3 cellular contexts compared by ENCODE assay signal in the genomic region with DNA sequence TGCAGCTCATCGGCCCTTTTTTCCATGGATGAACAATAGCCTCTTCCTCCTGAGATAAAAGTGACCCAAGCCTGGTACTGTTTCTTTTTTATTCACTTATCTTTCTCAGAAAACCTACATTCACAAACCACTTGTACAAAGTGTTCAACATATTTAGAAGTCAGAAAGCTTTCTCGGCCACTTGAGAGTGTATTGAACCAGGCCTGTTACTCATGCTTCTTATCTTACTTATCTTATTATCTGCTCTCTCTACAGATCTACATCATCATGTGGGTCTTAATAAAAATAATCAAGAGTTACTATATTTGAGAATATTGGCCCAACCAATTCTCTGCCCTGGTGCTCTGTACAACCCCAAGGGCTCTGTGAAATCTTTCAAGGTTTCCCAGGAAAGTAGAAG.
TF ChIP-seq lines count a peak whose summit lies in the region.

No MANE protein-coding gene starts in this region.

TF ChIP-seq in SK-N-SH, 30 proteins besides CTCF, POLR2A, EP300 and RAD21:
- TF ChIP-seq NFIC (IDR thresholded peaks at IDR 0.05; ENCODE audit: borderline replicate concordance) (no peak), FOXM1 (IDR thresholded peaks at IDR 0.05; ENCODE audit: low read depth) (no peak), RXRA (IDR thresholded peaks at IDR 0.05; ENCODE audit: borderline replicate concordance, low read depth) (no peak), USF2 (IDR thresholded peaks at IDR 0.05; ENCODE audit: borderline replicate concordance, low read depth, low read length) (no peak), FOSL2 (IDR thresholded peaks at IDR 0.05; ENCODE audit: borderline replicate concordance, low read depth) (no peak), RFX5 (IDR thresholded peaks at IDR 0.05; ENCODE audit: low read length) (no peak), CHD2 (IDR thresholded peaks at IDR 0.05; ENCODE audit: low read length, partially characterized antibody) (no peak), MXI1 (IDR thresholded peaks at IDR 0.05; ENCODE audit: low read depth, low read length) (no peak), RCOR1 (IDR thresholded peaks at IDR 0.05; ENCODE audit: low read length) (no peak), YY1 (IDR thresholded peaks at IDR 0.05; ENCODE audit: low read depth) (no peak), EZH2phosphoT487 (IDR thresholded peaks at IDR 0.05; ENCODE audit: borderline replicate concordance, low read depth) (no peak), MEF2A (IDR thresholded peaks at IDR 0.05; ENCODE audit: borderline replicate concordance, low read depth) (no peak), JUND (IDR thresholded peaks at IDR 0.05) (no peak), TEAD4 (IDR thresholded peaks at IDR 0.05; ENCODE audit: borderline replicate concordance, insufficient read depth) (no peak), SIN3A (IDR thresholded peaks at IDR 0.05; ENCODE audit: borderline replicate concordance, low read depth, low read length) (no peak), GABPA (IDR thresholded peaks at IDR 0.05; ENCODE audit: low read depth) (no peak), TCF12 (IDR thresholded peaks at IDR 0.05) (no peak; the same call in 1 of the 2 replicates), ELF1 (IDR thresholded peaks at IDR 0.05) (no peak), USF1 (IDR thresholded peaks at IDR 0.05; ENCODE audit: borderline replicate concordance, low read depth) (no peak)
- TF ChIP-seq, protein P1, sequence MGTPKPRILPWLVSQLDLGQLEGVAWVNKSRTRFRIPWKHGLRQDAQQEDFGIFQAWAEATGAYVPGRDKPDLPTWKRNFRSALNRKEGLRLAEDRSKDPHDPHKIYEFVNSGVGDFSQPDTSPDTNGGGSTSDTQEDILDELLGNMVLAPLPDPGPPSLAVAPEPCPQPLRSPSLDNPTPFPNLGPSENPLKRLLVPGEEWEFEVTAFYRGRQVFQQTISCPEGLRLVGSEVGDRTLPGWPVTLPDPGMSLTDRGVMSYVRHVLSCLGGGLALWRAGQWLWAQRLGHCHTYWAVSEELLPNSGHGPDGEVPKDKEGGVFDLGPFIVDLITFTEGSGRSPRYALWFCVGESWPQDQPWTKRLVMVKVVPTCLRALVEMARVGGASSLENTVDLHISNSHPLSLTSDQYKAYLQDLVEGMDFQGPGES (IDR thresholded peaks at IDR 0.05; ENCODE audit: low read depth, low read length) = no peak

TF ChIP-seq in SK-N-SH treated with all-trans-retinoic acid at 6 μM for 48 hours, 23 proteins besides CTCF, POLR2A, EP300 and RAD21 (continues in another document):
- no peak for TF ChIP-seq RARB (CRISPR knock-in tag; IDR thresholded peaks at IDR 0.05)
- TF ChIP-seq ZFP3 (CRISPR knock-in tag; IDR thresholded peaks at IDR 0.05) = no peak
- TF ChIP-seq, protein P2, sequence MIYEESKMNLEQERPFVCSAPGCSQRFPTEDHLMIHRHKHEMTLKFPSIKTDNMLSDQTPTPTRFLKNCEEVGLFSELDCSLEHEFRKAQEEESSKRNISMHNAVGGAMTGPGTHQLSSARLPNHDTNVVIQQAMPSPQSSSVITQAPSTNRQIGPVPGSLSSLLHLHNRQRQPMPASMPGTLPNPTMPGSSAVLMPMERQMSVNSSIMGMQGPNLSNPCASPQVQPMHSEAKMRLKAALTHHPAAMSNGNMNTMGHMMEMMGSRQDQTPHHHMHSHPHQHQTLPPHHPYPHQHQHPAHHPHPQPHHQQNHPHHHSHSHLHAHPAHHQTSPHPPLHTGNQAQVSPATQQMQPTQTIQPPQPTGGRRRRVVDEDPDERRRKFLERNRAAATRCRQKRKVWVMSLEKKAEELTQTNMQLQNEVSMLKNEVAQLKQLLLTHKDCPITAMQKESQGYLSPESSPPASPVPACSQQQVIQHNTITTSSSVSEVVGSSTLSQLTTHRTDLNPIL (CRISPR knock-in tag; IDR thresholded peaks at IDR 0.05; ENCODE audit: low read depth) = no peak
- TF ChIP-seq ESRRG (CRISPR knock-in tag; IDR thresholded peaks at IDR 0.05) = no peak
- no peak for TF ChIP-seq BACH2 (CRISPR knock-in tag; IDR thresholded peaks at IDR 0.05; ENCODE audit: borderline replicate concordance)
- TF ChIP-seq TCF4 (CRISPR knock-in tag; IDR thresholded peaks at IDR 0.05; ENCODE audit: borderline replicate concordance) = no peak
- no peak for TF ChIP-seq ISL1 (CRISPR knock-in tag; IDR thresholded peaks at IDR 0.05)
- no peak for TF ChIP-seq PATZ1 (CRISPR knock-in tag; IDR thresholded peaks at IDR 0.05; ENCODE audit: borderline replicate concordance)
- TF ChIP-seq SNAI2 (CRISPR knock-in tag; IDR thresholded peaks at IDR 0.05) = no peak
- no peak for TF ChIP-seq CSDC2 (CRISPR knock-in tag; IDR thresholded peaks at IDR 0.05)
- TF ChIP-seq ZFP30 (CRISPR knock-in tag; IDR thresholded peaks at IDR 0.05) = no peak
- TF ChIP-seq ZC3H10 (CRISPR knock-in tag; IDR thresholded peaks at IDR 0.05) = no peak
- TF ChIP-seq ZNF565 (CRISPR knock-in tag; conservative IDR thresholded peaks at IDR 0.05; ENCODE audit: low read depth) = no peak
- TF ChIP-seq POU6F1 (CRISPR knock-in tag; IDR thresholded peaks at IDR 0.05; ENCODE audit: borderline replicate concordance, low read depth) = no peak
- no peak for TF ChIP-seq CSRNP3 (CRISPR knock-in tag; IDR thresholded peaks at IDR 0.05)

TF ChIP-seq in GM12878, 131 proteins besides CTCF, POLR2A, EP300 and RAD21:
- no peak for TF ChIP-seq POLR2AphosphoS5 (IDR thresholded peaks at IDR 0.05; ENCODE audit: low read length)
- TF ChIP-seq BCL11A (IDR thresholded peaks at IDR 0.05; ENCODE audit: low read depth, low read length) = no peak
- TF ChIP-seq FOS (IDR thresholded peaks at IDR 0.05; ENCODE audit: borderline replicate concordance, extremely low read depth, insufficient read length) = no peak
- TF ChIP-seq TCF7 (IDR thresholded peaks at IDR 0.05; ENCODE audit: borderline replicate concordance) = no peak
- no peak for TF ChIP-seq EGR1 (IDR thresholded peaks at IDR 0.05; ENCODE audit: borderline replicate concordance in 1 of 2, low read depth in 2 of 2, low read length in 2 of 2)
- no peak for TF ChIP-seq GABPA (IDR thresholded peaks at IDR 0.05; ENCODE audit: low read depth)
- no peak for TF ChIP-seq TBL1XR1 (IDR thresholded peaks at IDR 0.05; ENCODE audit: low read depth, low read length)
- TF ChIP-seq STAT1 (conservative IDR thresholded peaks at IDR 0.05) = no peak
- TF ChIP-seq NRF1 (conservative IDR thresholded peaks at IDR 0.05; ENCODE audit: low read depth, low read length) = no peak
- no peak for TF ChIP-seq HDAC2 (IDR thresholded peaks at IDR 0.05)
- TF ChIP-seq SMARCA5 (IDR thresholded peaks at IDR 0.05) = no peak
- no peak for TF ChIP-seq ATF7 (IDR thresholded peaks at IDR 0.05; ENCODE audit: low read depth)
- TF ChIP-seq CHD2 (IDR thresholded peaks at IDR 0.05; ENCODE audit: borderline replicate concordance, low read depth, low read length) = no peak
- TF ChIP-seq, protein P3, sequence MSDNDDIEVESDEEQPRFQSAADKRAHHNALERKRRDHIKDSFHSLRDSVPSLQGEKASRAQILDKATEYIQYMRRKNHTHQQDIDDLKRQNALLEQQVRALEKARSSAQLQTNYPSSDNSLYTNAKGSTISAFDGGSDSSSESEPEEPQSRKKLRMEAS (IDR thresholded peaks at IDR 0.05; ENCODE audit: low read depth, low read length) = no peak
- no peak for TF ChIP-seq ZZZ3 (IDR thresholded peaks at IDR 0.05; ENCODE audit: control insufficient read depth, insufficient read length, low read depth)
- TF ChIP-seq ETV6 (conservative IDR thresholded peaks at IDR 0.05 in 1 of 2, IDR thresholded peaks at IDR 0.05 in 1 of 2; ENCODE audit: borderline replicate concordance in 1 of 2, low read depth in 1 of 2) = no peak
- TF ChIP-seq CEBPB (IDR thresholded peaks at IDR 0.05; ENCODE audit: borderline replicate concordance in 1 of 2, low read depth in 2 of 2, low read length in 2 of 2) = no peak
- no peak for TF ChIP-seq STAT3 (IDR thresholded peaks at IDR 0.05; ENCODE audit: low read depth, low read length)
